In genomic region chr6:166508726-166509125, GRCh38 we compare ENCODE assay signal across 29 cellular contexts.
"Had no signal": no experiment of that assay in that cellular context is flagged by ENCODE, and none has a peak within 500 bp of the region (broad histone marks: within the 10 kb centered on the region; RNA-seq: fewer than 3 reads in every experiment).

No MANE protein-coding gene starts in this region.

- H3K36me3 Mint-ChIP-seq: natural killer cell had no signal

- H3K27ac Mint-ChIP-seq: natural killer cell; nephron; stimulated activated memory B cell treated with anti-CD40 and anti-IgM and Interleukin-4, amounts not matched to agents 10 μg/mL and 1 μg/mL and 100 μg/mL, for 72 hours; stimulated activated naive CD8-positive, alpha-beta T cell treated with anti-CD3 and anti-CD28 coated beads, Interleukin-15, amount 100 ng/mL, for 72 hours; type B pancreatic cell had no signal

- H3K4me1 Mint-ChIP-seq: nephron had no signal

- H3K27me3 Mint-ChIP-seq: naive thymus-derived CD4-positive, alpha-beta T cell; stimulated activated memory B cell treated with anti-CD40 and anti-IgM and Interleukin-4, amounts not matched to agents 10 μg/mL and 1 μg/mL and 100 μg/mL, for 72 hours; stimulated activated naive CD8-positive, alpha-beta T cell treated with anti-CD3 and anti-CD28 coated beads, Interleukin-15, amount 100 ng/mL, for 72 hours; type B pancreatic cell had no signal

- H3K4me1 ChIP-seq: pancreas, prostate gland, right atrium auricular region, suprapubic skin, testis, thyroid gland, tibial nerve, upper lobe of right lung, uterus had no signal

- H3K27ac ChIP-seq: pancreas, prostate gland, right atrium auricular region, skin epidermis, spleen, suprapubic skin, testis, thyroid gland, upper lobe of right lung, uterus had no signal

- H3K27me3 ChIP-seq: pancreas, right atrium auricular region, spleen, suprapubic skin, testis, thyroid gland, tibial nerve, upper lobe of right lung, uterus had no signal

- DNase-seq: naive thymus-derived CD4-positive, alpha-beta T cell; natural killer cell; occipital lobe; pancreas; retina; spleen; stimulated activated CD4-positive, alpha-beta T cell treated with anti-CD3 and anti-CD28 coated beads, Interleukin-12 subunit alpha, Interleukin-12 subunit beta, amount 100 ng/mL, for 4 hours; stimulated activated CD4-positive, alpha-beta T cell treated with anti-CD3 and anti-CD28 coated beads, Interleukin-1b, Interleukin-23, amount 100 ng/mL, for 48 hours; stimulated activated CD4-positive, alpha-beta T cell treated with anti-CD3 and anti-CD28 coated beads, Interleukin-4, amount 100 ng/mL, for 1 hour; stimulated activated CD4-positive, alpha-beta T cell treated with anti-CD3 and anti-CD28 coated beads, Interleukin-4, amount 100 ng/mL, for 4 hours; stimulated activated CD8-positive, alpha-beta memory T cell treated with anti-CD3 and anti-CD28 coated beads, Interleukin-4, amount 100 ng/mL, for 48 hours; stimulated activated naive CD4-positive, alpha-beta T cell; stimulated activated naive CD8-positive, alpha-beta T cell treated with anti-CD3 and anti-CD28 coated beads, Interleukin-15, amount 100 ng/mL, for 72 hours; stimulated activated naive CD8-positive, alpha-beta T cell treated with anti-CD3 and anti-CD28 coated beads, Interleukin-15, Interleukin-2, amounts not matched to agents 100 U/mL and 50 U/mL, for 24 hours; substantia nigra; testis; thyroid gland; upper lobe of right lung; uterus had no signal

- H3K4me2 ChIP-seq: smooth muscle cell had no signal

- H3K36me3 ChIP-seq: prostate gland, uterus had no signal

- ATAC-seq: naive thymus-derived CD4-positive, alpha-beta T cell; natural killer cell; pancreas; sciatic nerve; stimulated activated memory B cell treated with anti-CD40 and anti-IgM and Interleukin-4, amounts not matched to agents 10 μg/mL and 1 μg/mL and 100 μg/mL, for 72 hours; stimulated activated naive CD8-positive, alpha-beta T cell treated with anti-CD3 and anti-CD28 coated beads, Interleukin-15, amount 100 ng/mL, for 72 hours; stimulated activated naive CD8-positive, alpha-beta T cell treated with anti-CD3 and anti-CD28 coated beads, Interleukin-15, Interleukin-2, amounts not matched to agents 100 U/mL and 50 U/mL, for 24 hours had no signal

- H3K4me3 Mint-ChIP-seq: naive thymus-derived CD4-positive, alpha-beta T cell; natural killer cell; nephron; stimulated activated memory B cell treated with anti-CD40 and anti-IgM and Interleukin-4, amounts not matched to agents 10 μg/mL and 1 μg/mL and 100 μg/mL, for 72 hours; stimulated activated naive CD8-positive, alpha-beta T cell treated with anti-CD3 and anti-CD28 coated beads, Interleukin-15, amount 100 ng/mL, for 72 hours; type B pancreatic cell had no signal

- H3K4me3 ChIP-seq: pancreas, prostate gland, right atrium auricular region, skin epidermis, smooth muscle cell, spleen, suprapubic skin, testis, thyroid gland, tibial nerve, upper lobe of right lung, uterus had no signal

- H3K9me3 ChIP-seq: pancreas, prostate gland, right atrium auricular region, spleen, suprapubic skin, testis, thyroid gland, tibial nerve, upper lobe of right lung, uterus had no signal

- H3K9me3 Mint-ChIP-seq: naive thymus-derived CD4-positive, alpha-beta T cell; natural killer cell; nephron; stimulated activated memory B cell treated with anti-CD40 and anti-IgM and Interleukin-4, amounts not matched to agents 10 μg/mL and 1 μg/mL and 100 μg/mL, for 72 hours; stimulated activated naive CD8-positive, alpha-beta T cell treated with anti-CD3 and anti-CD28 coated beads, Interleukin-15, amount 100 ng/mL, for 72 hours; type B pancreatic cell had no signal
